31 cellular contexts compared by ENCODE assay signal in genomic region chr11:22273781-22274180, GRCh38.
A peak's percentile ranks its signal among the peaks of the same experiment; 100 is the strongest.
DNase-seq lines count a peak whose midpoint lies in the region; ATAC-seq and TF ChIP-seq lines count a peak whose summit lies in the region.
"Had no signal": no experiment of that assay in that cellular context is flagged by ENCODE, and none has a peak within 500 bp of the region (broad histone marks: within the 10 kb centered on the region; RNA-seq: fewer than 3 reads in every experiment).

No MANE protein-coding gene starts in this region.

- no peaks in the 10 kb centered on the region for H3K9me3 ChIP-seq in SK-N-SH
- H3K9me3 ChIP-seq: A549; BE2C; BLaER1; BLaER1 treated with 17β-estradiol and CSF1 and Interleukin-3, amounts not matched to agents 10 nM and 100 nM; Caco-2 had no signal

- peaks cover 21% of the 10 kb centered on the region for H3K4me1 Mint-ChIP-seq in endothelial cell (ENCODE audit: unreplicated experiment)
- H3K4me1 Mint-ChIP-seq: B cell; CD4-positive, alpha-beta memory T cell; CD4-positive, CD25-positive, alpha-beta regulatory T cell; CD8-positive, alpha-beta memory T cell had no signal

- TF ChIP-seq EP300 in SK-N-SH (IDR thresholded peaks at IDR 0.05; ENCODE audit: borderline replicate concordance in 1 of 2, low read depth in 1 of 2, low read length in 1 of 2), result no peak

- H3K27ac ChIP-seq in SK-N-SH (ENCODE audit: low read depth in 2 of 2, low read length in 1 of 2), result no peak overlapping the region
- H3K27ac ChIP-seq: 22Rv1; A549; BLaER1; BLaER1 treated with 17β-estradiol and CSF1 and Interleukin-3, amounts not matched to agents 10 nM and 100 nM; C4-2B had no signal

- H3K4me2 ChIP-seq in SK-N-SH, result no peak overlapping the region
- H3K4me2 ChIP-seq: A549; BLaER1; BLaER1 treated with 17β-estradiol and CSF1 and Interleukin-3, amounts not matched to agents 10 nM and 100 nM had no signal

- H3K9ac ChIP-seq in SK-N-SH, result no peak overlapping the region
- H3K9ac ChIP-seq: BLaER1; BLaER1 treated with 17β-estradiol and CSF1 and Interleukin-3, amounts not matched to agents 10 nM and 100 nM had no signal

- 58% methylated on average over 1 of the region's 1 CpG for WGBS in SK-N-SH (ENCODE audit: low lambda C conversion rate)

- POLR2A ChIA-PET in SK-N-SH (lab: Yijun Ruan, JAX), result no interaction called here

- H3K4me1 ChIP-seq in SK-N-SH (ENCODE audit: control insufficient read depth in 1 of 2, insufficient read depth in 2 of 2, low read depth in 1 of 2, low read length in 1 of 2), result no peaks in the 10 kb centered on the region; a peak in 2 of 4 replicates
- H3K4me1 ChIP-seq: A549, BE2C, Caco-2 had no signal

- H3K4me3 ChIP-seq in SK-N-SH (ENCODE audit: low read depth in 2 of 2, low read length in 1 of 2), result no peak overlapping the region
- H3K4me3 ChIP-seq: A549; BLaER1; BLaER1 treated with 17β-estradiol and CSF1 and Interleukin-3, amounts not matched to agents 10 nM and 100 nM had no signal

- H2AFZ ChIP-seq in SK-N-SH (ENCODE audit: low read depth), result no peak overlapping the region

- CTCF ChIA-PET in SK-N-SH (lab: Yijun Ruan, JAX), result interaction anchor here (1.3 kb wide), 1 partner anchor 13 kb away, joined by 3 read pairs; no protein-coding TSS in a partner anchor

- H3K27me3 Mint-ChIP-seq in endothelial cell (ENCODE audit: unreplicated experiment), result peaks cover 1% of the 10 kb centered on the region
- H3K27me3 Mint-ChIP-seq: B cell; CD4-positive, alpha-beta memory T cell; CD4-positive, CD25-positive, alpha-beta regulatory T cell had no signal

- no peaks in the 10 kb centered on the region for H3K79me2 ChIP-seq in SK-N-SH (ENCODE audit: insufficient read depth)

- peak overlapping the region; percentile 77 for H3K27ac Mint-ChIP-seq in endothelial cell (ENCODE audit: unreplicated experiment)
- H3K27ac Mint-ChIP-seq: B cell; CD14-positive monocyte; CD4-positive, alpha-beta memory T cell; CD4-positive, alpha-beta T cell; CD4-positive, CD25-positive, alpha-beta regulatory T cell; CD8-positive, alpha-beta memory T cell; CD8-positive, alpha-beta T cell had no signal

- no peak for TF ChIP-seq RAD21 in SK-N-SH (IDR thresholded peaks at IDR 0.05; ENCODE audit: low read length)

- no peaks in the 10 kb centered on the region for H3K9me3 Mint-ChIP-seq in endothelial cell (ENCODE audit: unreplicated experiment)
- H3K9me3 Mint-ChIP-seq: CD4-positive, alpha-beta memory T cell; CD4-positive, alpha-beta T cell; CD8-positive, alpha-beta memory T cell; CD8-positive, alpha-beta T cell had no signal

- H3K27me3 ChIP-seq in SK-N-SH (ENCODE audit: insufficient read depth), result no peaks in the 10 kb centered on the region
- H3K27me3 ChIP-seq: BE2C; BLaER1; BLaER1 treated with 17β-estradiol and CSF1 and Interleukin-3, amounts not matched to agents 10 nM and 100 nM had no signal

- no peaks in the 10 kb centered on the region for H3K36me3 Mint-ChIP-seq in endothelial cell (ENCODE audit: low read depth, unreplicated experiment)
- H3K36me3 Mint-ChIP-seq: CD4-positive, alpha-beta memory T cell; CD4-positive, CD25-positive, alpha-beta regulatory T cell; CD8-positive, alpha-beta memory T cell; CD8-positive, alpha-beta T cell had no signal

- H3F3A ChIP-seq in SK-N-SH (replicated peaks; ENCODE audit: insufficient read depth), result no peaks in the 10 kb centered on the region

- H4K20me1 ChIP-seq in SK-N-SH (ENCODE audit: insufficient read depth), result no peaks in the 10 kb centered on the region
- H4K20me1 ChIP-seq: BLaER1; BLaER1 treated with 17β-estradiol and CSF1 and Interleukin-3, amounts not matched to agents 10 nM and 100 nM had no signal

- no peak for ATAC-seq in SK-N-SH treated with all-trans-retinoic acid at 6 μM for 48 hours
- ATAC-seq in HG03139 (IDR thresholded peaks at IDR 0.05; ENCODE audit: unreplicated experiment), result no peak
- ATAC-seq: A549; CD8-positive, alpha-beta T cell had no signal

- H3K9me2 ChIP-seq in SK-N-SH, result no peaks in the 10 kb centered on the region

- no peak for TF ChIP-seq CTCF in SK-N-SH (IDR thresholded peaks at IDR 0.05)
- TF ChIP-seq CTCF in endothelial cell (IDR thresholded peaks at IDR 0.05; ENCODE audit: unreplicated experiment), result no peak

- no peak for DNase-seq in SK-N-SH
- DNase-seq in endothelial cell (ENCODE audit: low spot score), result no peak
- DNase-seq: 8988T; ACHN; AML-193; BE2C; C1 segment of cervical spinal cord; Caco-2; Calu3; CD4-positive, alpha-beta memory T cell; CD4-positive, alpha-beta T cell; CD4-positive, CD25-positive, alpha-beta regulatory T cell; CD8-positive, alpha-beta memory T cell; CD8-positive, alpha-beta T cell; COR-L47; DMS 273 treated with DMSO at 0.1 percent for 48 hours; DMS153; DMS53; DMS79; DMS79 treated with DMSO at 0.1 percent for 48 hours; DND-41; EL had no signal

- H3K4me3 Mint-ChIP-seq in endothelial cell (ENCODE audit: unreplicated experiment), result no peak overlapping the region
- H3K4me3 Mint-ChIP-seq: B cell; CD14-positive monocyte; CD4-positive, alpha-beta memory T cell; CD4-positive, alpha-beta T cell; CD4-positive, CD25-positive, alpha-beta regulatory T cell; CD8-positive, alpha-beta memory T cell; CD8-positive, alpha-beta T cell had no signal

- H3K36me3 ChIP-seq in SK-N-SH (replicated peaks in 1 of 2; ENCODE audit: control insufficient read depth in 1 of 2, insufficient read depth in 2 of 2, low read length in 1 of 2), result no peaks in the 10 kb centered on the region
- H3K36me3 ChIP-seq: BE2C, BLaER1 had no signal

TF ChIP-seq in SK-N-SH treated with all-trans-retinoic acid at 6 μM for 48 hours, 23 proteins besides CTCF, POLR2A, EP300 and RAD21 (continues in another document):
- TF ChIP-seq CSDC2 (CRISPR knock-in tag; IDR thresholded peaks at IDR 0.05) (no peak), CREB5 (CRISPR knock-in tag; IDR thresholded peaks at IDR 0.05; ENCODE audit: low read depth) (no peak), SNAI2 (CRISPR knock-in tag; IDR thresholded peaks at IDR 0.05) (no peak), GLIS3 (CRISPR knock-in tag; IDR thresholded peaks at IDR 0.05) (no peak), ZC3H10 (CRISPR knock-in tag; IDR thresholded peaks at IDR 0.05) (no peak), OSR1 (CRISPR knock-in tag; IDR thresholded peaks at IDR 0.05) (no peak), ZNF565 (CRISPR knock-in tag; conservative IDR thresholded peaks at IDR 0.05; ENCODE audit: low read depth) (no peak), ISL1 (CRISPR knock-in tag; IDR thresholded peaks at IDR 0.05) (peak; percentile 86; the same call in 1 of the 2 replicates), TOX (CRISPR knock-in tag; IDR thresholded peaks at IDR 0.05; ENCODE audit: borderline replicate concordance) (no peak), ZFP30 (CRISPR knock-in tag; IDR thresholded peaks at IDR 0.05) (no peak), TCF4 (CRISPR knock-in tag; IDR thresholded peaks at IDR 0.05; ENCODE audit: borderline replicate concordance) (peak; percentile 74)

TF ChIP-seq in SK-N-SH, 30 proteins besides CTCF, POLR2A, EP300 and RAD21:
- TF ChIP-seq RCOR1 (IDR thresholded peaks at IDR 0.05; ENCODE audit: low read length) (no peak), SIN3A (IDR thresholded peaks at IDR 0.05; ENCODE audit: borderline replicate concordance, low read depth, low read length) (no peak), YY1 (IDR thresholded peaks at IDR 0.05; ENCODE audit: low read depth) (no peak), REST (IDR thresholded peaks at IDR 0.05; ENCODE audit: low read depth, low read length) (no peak), GATA2 (CRISPR knock-in tag; IDR thresholded peaks at IDR 0.05) (no peak), MXI1 (IDR thresholded peaks at IDR 0.05; ENCODE audit: low read depth, low read length) (no peak), EZH2phosphoT487 (IDR thresholded peaks at IDR 0.05; ENCODE audit: borderline replicate concordance, low read depth) (no peak), NRF1 (IDR thresholded peaks at IDR 0.05; ENCODE audit: low read depth, low read length) (no peak), RXRA (IDR thresholded peaks at IDR 0.05; ENCODE audit: borderline replicate concordance, low read depth) (no peak), TEAD4 (IDR thresholded peaks at IDR 0.05; ENCODE audit: borderline replicate concordance, insufficient read depth) (no peak)
